Comparison of ENCODE assay signal across 10 cellular contexts in the genomic region with DNA sequence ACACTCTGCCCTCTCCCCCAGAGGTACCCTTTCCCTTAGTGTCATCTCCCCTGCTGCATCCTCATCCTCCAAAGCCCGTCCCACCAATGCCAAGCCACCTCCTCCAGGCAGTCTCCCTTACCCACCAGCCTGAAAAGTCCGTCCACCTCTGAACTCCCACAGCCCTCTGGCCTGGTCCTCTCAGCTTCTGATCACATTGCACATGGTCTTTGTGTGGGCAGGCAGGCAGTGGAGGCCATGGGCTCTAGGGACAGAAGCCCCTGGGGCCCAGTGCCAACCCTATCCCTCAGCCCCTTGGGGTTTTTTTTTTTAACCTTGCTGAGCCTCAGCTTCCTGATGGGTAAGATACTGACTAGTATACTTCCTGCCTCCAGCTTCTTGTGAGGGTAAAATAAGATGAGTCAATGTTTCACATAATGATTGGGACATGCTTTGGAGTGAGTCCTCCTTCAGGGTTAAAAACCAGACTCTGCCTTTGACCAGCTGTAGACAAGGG. TPM values are rescaled to one million over a fixed set of nuclear protein-coding genes. Genes with fewer than 3 reads are reported as not detected.
DNase-seq lines count a peak whose midpoint lies in the region; ATAC-seq, FAIRE-seq and TF ChIP-seq lines count a peak whose summit lies in the region.
"Had no signal": no experiment of that assay in that cellular context is flagged by ENCODE, and none has a peak within 500 bp of the region (broad histone marks: within the 10 kb centered on the region; RNA-seq: fewer than 3 reads in every experiment).

No MANE protein-coding gene starts in this region.

- intact Hi-C loops in endothelial cell of umbilical vein (cut with micrococcal nuclease): no loop called here

- no peaks in the 10 kb centered on the region for H3K9me1 ChIP-seq in endothelial cell of umbilical vein (replicated peaks; ENCODE audit: control insufficient read depth, extremely low read depth, insufficient read depth, low read length)

- peak overlapping the region; percentile 25 for H3K4me2 ChIP-seq in endothelial cell of umbilical vein (ENCODE audit: insufficient read depth, low read length)

- peaks cover 29% of the 10 kb centered on the region for H3K4me1 ChIP-seq in endothelial cell of umbilical vein (ENCODE audit: control insufficient read depth, extremely low read depth, insufficient read depth, low read length)

- no TSS peak for BruUV-seq in endothelial cell of umbilical vein (replicated peaks; lab: Mats Ljungman, UMichigan)

- H2AFZ ChIP-seq in endothelial cell of umbilical vein (ENCODE audit: low read depth, low read length): no peak overlapping the region

- ATAC-seq in GM19351 (IDR thresholded peaks at IDR 0.05; ENCODE audit: unreplicated experiment) (peak; percentile 59), GM19023 (IDR thresholded peaks at IDR 0.05; ENCODE audit: unreplicated experiment) (no peak), GM21576 (IDR thresholded peaks at IDR 0.05; ENCODE audit: unreplicated experiment) (no peak)

- dilution Hi-C loops in endothelial cell of umbilical vein (cut with MboI; ENCODE audit: extremely low pct_ligation_motif_present, low sequenced_read_pairs): no loop called here

- POLR2A ChIA-PET in endothelial cell of umbilical vein (lab: Charles Lee): no interaction called here

- CTCF ChIA-PET in endothelial cell of umbilical vein (lab: Charles Lee): interaction anchor here (1.0 to 1.6 kb wide), 4 partner anchors 8 to 15 kb away, joined by 3 to 4 read pairs (median 4); no protein-coding TSS in a partner anchor

- TF ChIP-seq POLR2A in endothelial cell of umbilical vein (IDR thresholded peaks at IDR 0.05; ENCODE audit: low read depth, low read length): no peak

- no peaks in the 10 kb centered on the region for H3K27me3 ChIP-seq in endothelial cell of umbilical vein (ENCODE audit: control insufficient read depth in 2 of 2, insufficient read depth in 2 of 2, low read length in 2 of 2)

- no peak overlapping the region for H3K4me3 ChIP-seq in endothelial cell of umbilical vein (replicated peaks in 1 of 3; ENCODE audit: insufficient read depth in 1 of 3, low read depth in 1 of 3, low read length in 3 of 3)

- H3K9ac ChIP-seq in endothelial cell of umbilical vein (replicated peaks; ENCODE audit: extremely low read depth, insufficient read depth, low read length): no peak overlapping the region

- H3K27ac ChIP-seq in endothelial cell of umbilical vein (ENCODE audit: insufficient read depth, low read depth, low read length): no peak overlapping the region

- no peaks in the 10 kb centered on the region for H3K79me2 ChIP-seq in endothelial cell of umbilical vein (ENCODE audit: control insufficient read depth, insufficient read depth, low read length)

- no peaks in the 10 kb centered on the region for H3K9me3 ChIP-seq in endothelial cell of umbilical vein (replicated peaks; ENCODE audit: control insufficient read depth, insufficient read depth, low read length)

- no peak for TF ChIP-seq CTCF in endothelial cell of umbilical vein (IDR thresholded peaks at IDR 0.05; ENCODE audit: extremely low read depth in 1 of 2, insufficient read depth in 1 of 2, low read depth in 1 of 2, low read length in 2 of 2)

- in situ Hi-C loops in ACHN (cut with HindIII; ENCODE audit: low pct_ligation_motif_present, low pct_unique_long_range_greater_than_20kb, low sequenced_read_pairs): no loop called here

- FAIRE-seq in endothelial cell of umbilical vein (lab: Jason Lieb, UNC): peak; percentile 82

- no peaks in the 10 kb centered on the region for H4K20me1 ChIP-seq in endothelial cell of umbilical vein (replicated peaks; ENCODE audit: control insufficient read depth, extremely low read depth, insufficient read depth, low read length)

- no peaks in the 10 kb centered on the region for H3K36me3 ChIP-seq in endothelial cell of umbilical vein (ENCODE audit: control insufficient read depth in 2 of 2, extremely low read depth in 1 of 2, insufficient read depth in 2 of 2, low read length in 2 of 2)

- DNase-seq in ACHN (peak; percentile 18), NOMO-1 treated with DMSO at 0.1 percent for 48 hours (lab: John Stamatoyannopoulos, UW; ENCODE audit: unreplicated experiment) (peak; percentile 71), endothelial cell of umbilical vein (ENCODE audit: low read depth, low spot score) (no peak), NCI-H82 treated with DMSO at 0.1 percent for 48 hours (lab: John Stamatoyannopoulos, UW; ENCODE audit: unreplicated experiment) (no peak), NCI-H1048 (lab: John Stamatoyannopoulos, UW) (no peak)
- DNase-seq: naive B cell had no signal

TF ChIP-seq in endothelial cell of umbilical vein, 7 proteins besides CTCF, POLR2A, EP300 and RAD21:
- TF ChIP-seq MYC (IDR thresholded peaks at IDR 0.05; ENCODE audit: low read depth, low read length): no peak
- TF ChIP-seq EZH2 (IDR thresholded peaks at IDR 0.05; ENCODE audit: borderline replicate concordance, low read depth, low read length, severe bottlenecking): no peak
- no peak for TF ChIP-seq JUN (IDR thresholded peaks at IDR 0.05; ENCODE audit: borderline replicate concordance, insufficient read depth, insufficient read length, low read depth)
- peak; percentile 66 for TF ChIP-seq FOS (IDR thresholded peaks at IDR 0.05; ENCODE audit: borderline replicate concordance, insufficient read depth, low read length)
- peak; percentile 83 for TF ChIP-seq GATA2 (IDR thresholded peaks at IDR 0.05; ENCODE audit: insufficient read depth, insufficient read length, low read depth, low read length)
TF ChIP-seq in endothelial cell of umbilical vein: peak in this region for 2.

RNA-seq across cellular contexts. Expression of a gene that starts 19.4 kb away (rescaled TPM):
- not detected in 2 replicates for total RNA-seq in endothelial cell of umbilical vein
- not detected in 2 replicates for polyA plus RNA-seq in endothelial cell of umbilical vein
- not detected in 2 replicates for polyA plus RNA-seq in endothelial cell of umbilical vein (2011; cell fraction: cytosol; rRNA removed)
- not detected in 2 replicates for polyA plus RNA-seq in endothelial cell of umbilical vein (2011; cell fraction: nucleus; rRNA removed)
- polyA plus RNA-seq in endothelial cell of umbilical vein (2012): not detected in 2 replicates
- not detected in 2 replicates for polyA minus RNA-seq in endothelial cell of umbilical vein
- polyA minus RNA-seq in endothelial cell of umbilical vein (2011; cell fraction: cytosol; rRNA and poly(A)+ RNA removed): not detected
- not detected in 2 replicates for polyA minus RNA-seq in endothelial cell of umbilical vein (2011; cell fraction: nucleus; rRNA and poly(A)+ RNA removed)
- total RNA-seq: dermis microvascular lymphatic vessel endothelial cell had no signal

Comparison
In these comparisons a context has a peak if more than half of its experiments do, and no peak if none do; other contexts are left out.
1. DNase-seq: peak in ACHN (single experiment) and NOMO-1 treated with DMSO at 0.1 percent for 48 hours (single experiment); none in endothelial cell of umbilical vein (single experiment), NCI-H82 treated with DMSO at 0.1 percent for 48 hours (single experiment) and NCI-H1048 (single experiment).